ENCODE assay signal across 9 cellular contexts in genomic region chr12:7130537-7130790, GRCh38. TPM values are rescaled to one million over a fixed set of nuclear protein-coding genes. Genes with fewer than 3 reads are reported as not detected.
DNase-seq lines count a peak whose midpoint lies in the region; TF ChIP-seq lines count a peak whose summit lies in the region.
"Had no signal": no experiment of that assay in that cellular context is flagged by ENCODE, and none has a peak within 500 bp of the region (broad histone marks: within the 10 kb centered on the region; RNA-seq: fewer than 3 reads in every experiment).

No MANE protein-coding gene starts in this region.

- peak overlapping the region; percentile 91 for H3K27ac Mint-ChIP-seq in activated T-helper 1 cell treated with anti-CD3 and anti-CD28 coated beads, Interleukin-12 subunit alpha, Interleukin-12 subunit beta, Interleukin-2, Interleukin-4 antibody, amounts not matched to agents 30 ng/mL and 10 ng/mL and 1 ng/mL, durations not matched to agents 14 hours and 24 hours and 36 hours

- H3K27me3 ChIP-seq in iPS-20b (ENCODE audit: insufficient read depth, low read length): peaks cover 33% of the 10 kb centered on the region

- peak; percentile 39 for DNase-seq in NCI-H1105 (lab: John Stamatoyannopoulos, UW)
- DNase-seq in NCI-H1105 treated with DMSO at 0.1 percent for 48 hours (lab: John Stamatoyannopoulos, UW): no peak
- DNase-seq in activated T-helper 1 cell treated with anti-CD3 and anti-CD28 coated beads, Interleukin-12 subunit alpha, Interleukin-12 subunit beta, Interleukin-2, Interleukin-4 antibody, amounts not matched to agents 30 ng/mL and 10 ng/mL and 1 ng/mL, durations not matched to agents 14 hours and 24 hours and 36 hours (ENCODE audit: low spot score): no peak
- DNase-seq in substantia nigra (lab: John Stamatoyannopoulos, UW): no peak
- DNase-seq in GM20000 (ENCODE audit: low spot score): no peak
- DNase-seq in NCI-H446 treated with DMSO at 0.1 percent for 48 hours (lab: John Stamatoyannopoulos, UW): no peak
- no peak for DNase-seq in epidermal melanocyte (ENCODE audit: insufficient read length, low spot score)

- H3K27ac ChIP-seq in iPS-20b (ENCODE audit: low read length): no peak overlapping the region
- peak overlapping the region; percentile 64 for H3K27ac ChIP-seq in substantia nigra (ENCODE audit: low read depth, low read length, poor library complexity, severe bottlenecking)
- H3K27ac ChIP-seq: 22Rv1 had no signal

- H3K4me3 ChIP-seq in iPS-20b (ENCODE audit: low read length): peak overlapping the region; percentile 87

- H3K9me3 Mint-ChIP-seq in activated T-helper 1 cell treated with anti-CD3 and anti-CD28 coated beads, Interleukin-12 subunit alpha, Interleukin-12 subunit beta, Interleukin-2, Interleukin-4 antibody, amounts not matched to agents 30 ng/mL and 10 ng/mL and 1 ng/mL, durations not matched to agents 14 hours and 24 hours and 36 hours: no peaks in the 10 kb centered on the region

- peak overlapping the region; percentile 75; the same call in 1 of the 2 replicates for H3K9ac ChIP-seq in iPS-20b (ENCODE audit: low read depth, low read length)

- no peaks in the 10 kb centered on the region for H3K9me3 ChIP-seq in iPS-20b (ENCODE audit: insufficient read depth, low read depth, low read length)

- peaks cover 37% of the 10 kb centered on the region for H3K4me1 Mint-ChIP-seq in activated T-helper 1 cell treated with anti-CD3 and anti-CD28 coated beads, Interleukin-12 subunit alpha, Interleukin-12 subunit beta, Interleukin-2, Interleukin-4 antibody, amounts not matched to agents 30 ng/mL and 10 ng/mL and 1 ng/mL, durations not matched to agents 14 hours and 24 hours and 36 hours (ENCODE audit: low read depth)

- H3K27me3 Mint-ChIP-seq in activated T-helper 1 cell treated with anti-CD3 and anti-CD28 coated beads, Interleukin-12 subunit alpha, Interleukin-12 subunit beta, Interleukin-2, Interleukin-4 antibody, amounts not matched to agents 30 ng/mL and 10 ng/mL and 1 ng/mL, durations not matched to agents 14 hours and 24 hours and 36 hours (ENCODE audit: insufficient read depth): no peaks in the 10 kb centered on the region

- peaks cover 10% of the 10 kb centered on the region for H3K36me3 ChIP-seq in iPS-20b (ENCODE audit: insufficient read depth, low read depth, low read length)

- intact Hi-C loops in activated T-helper 1 cell treated with anti-CD3 and anti-CD28 coated beads, Interleukin-12 subunit alpha, Interleukin-12 subunit beta, Interleukin-2, Interleukin-4 antibody, amounts not matched to agents 30 ng/mL and 10 ng/mL and 1 ng/mL, durations not matched to agents 14 hours and 24 hours and 36 hours (cut with micrococcal nuclease): loop anchor here (1.0 to 5.0 kb wide), 4 partner anchors 21 to 638 kb away; partner anchors contain the start of genes C1RL, LPCAT3, MRPL51 and NCAPD2

- peaks cover 31% of the 10 kb centered on the region for H3K36me3 Mint-ChIP-seq in activated T-helper 1 cell treated with anti-CD3 and anti-CD28 coated beads, Interleukin-12 subunit alpha, Interleukin-12 subunit beta, Interleukin-2, Interleukin-4 antibody, amounts not matched to agents 30 ng/mL and 10 ng/mL and 1 ng/mL, durations not matched to agents 14 hours and 24 hours and 36 hours (ENCODE audit: low read depth)

- peak overlapping the region; percentile 96 for H3K4me3 Mint-ChIP-seq in activated T-helper 1 cell treated with anti-CD3 and anti-CD28 coated beads, Interleukin-12 subunit alpha, Interleukin-12 subunit beta, Interleukin-2, Interleukin-4 antibody, amounts not matched to agents 30 ng/mL and 10 ng/mL and 1 ng/mL, durations not matched to agents 14 hours and 24 hours and 36 hours

- no peak for TF ChIP-seq CTCF in GM20000 (IDR thresholded peaks at IDR 0.05; ENCODE audit: extremely low read depth, missing control alignments)

- H3K4me1 ChIP-seq in iPS-20b (ENCODE audit: insufficient read depth, low read length): peaks cover 12% of the 10 kb centered on the region

RNA-seq across cellular contexts. Expression of gene CLSTN3, which starts 0.3 kb away (rescaled TPM):
- 48.5 and 50.8 TPM in 2 replicates for total RNA-seq in activated T-helper 1 cell treated with anti-CD3 and anti-CD28 coated beads, Interleukin-12 subunit alpha, Interleukin-12 subunit beta, Interleukin-2, Interleukin-4 antibody, amounts not matched to agents 30 ng/mL and 10 ng/mL and 1 ng/mL, durations not matched to agents 14 hours and 24 hours and 36 hours

RNA-seq across cellular contexts. Expression of gene RBP5, which starts 1.8 kb away (rescaled TPM):
- 0.51 TPM in 1 of 2 replicates, not detected in the other for total RNA-seq in activated T-helper 1 cell treated with anti-CD3 and anti-CD28 coated beads, Interleukin-12 subunit alpha, Interleukin-12 subunit beta, Interleukin-2, Interleukin-4 antibody, amounts not matched to agents 30 ng/mL and 10 ng/mL and 1 ng/mL, durations not matched to agents 14 hours and 24 hours and 36 hours

RNA-seq across cellular contexts. Expression of gene C1RL, which starts 21.4 kb away (rescaled TPM):
- 21.5 and 21.8 TPM in 2 replicates for total RNA-seq in activated T-helper 1 cell treated with anti-CD3 and anti-CD28 coated beads, Interleukin-12 subunit alpha, Interleukin-12 subunit beta, Interleukin-2, Interleukin-4 antibody, amounts not matched to agents 30 ng/mL and 10 ng/mL and 1 ng/mL, durations not matched to agents 14 hours and 24 hours and 36 hours

RNA-seq across cellular contexts. Expression of gene C1R, which starts 38.2 kb away (rescaled TPM):
- total RNA-seq in activated T-helper 1 cell treated with anti-CD3 and anti-CD28 coated beads, Interleukin-12 subunit alpha, Interleukin-12 subunit beta, Interleukin-2, Interleukin-4 antibody, amounts not matched to agents 30 ng/mL and 10 ng/mL and 1 ng/mL, durations not matched to agents 14 hours and 24 hours and 36 hours: 1.7 and 2.0 TPM in 2 replicates

RNA-seq across cellular contexts. Expression of gene PEX5, which starts 59.0 kb away (rescaled TPM):
- 39.9 and 42.4 TPM in 2 replicates for total RNA-seq in activated T-helper 1 cell treated with anti-CD3 and anti-CD28 coated beads, Interleukin-12 subunit alpha, Interleukin-12 subunit beta, Interleukin-2, Interleukin-4 antibody, amounts not matched to agents 30 ng/mL and 10 ng/mL and 1 ng/mL, durations not matched to agents 14 hours and 24 hours and 36 hours
